In genomic region chr7:112422842-112423496, GRCh38 we compare ENCODE assay signal across 8 cellular contexts. TPM values are rescaled to one million over a fixed set of nuclear protein-coding genes. Genes with fewer than 3 reads are reported as not detected.
DNase-seq lines count a peak whose midpoint lies in the region; ATAC-seq, FAIRE-seq and TF ChIP-seq lines count a peak whose summit lies in the region.

No MANE protein-coding gene starts in this region.

- no peaks in the 10 kb centered on the region for H3K9me2 ChIP-seq in OCI-LY7 (ENCODE audit: insufficient read depth, low read length)

- H3K9me1 ChIP-seq in keratinocyte (ENCODE audit: control insufficient read depth, extremely low read depth, insufficient read depth, low read length): no peaks in the 10 kb centered on the region

- H3K27ac ChIP-seq in OCI-LY7 (ENCODE audit: low read depth, low read length, poor library complexity, severe bottlenecking): peak overlapping the region; percentile 92
- H3K27ac ChIP-seq in breast epithelium: peak overlapping the region; percentile 70 to 81
- H3K27ac ChIP-seq in keratinocyte (ENCODE audit: control insufficient read depth, insufficient read depth, low read length): peak overlapping the region; percentile 25

- POLR2A ChIA-PET in OCI-LY7 (lab: Charles Lee): interaction anchor here (0.6 to 6.4 kb wide), 12 partner anchors 11 to 396 kb away, joined by 3 to 71 read pairs (median 4); partner anchors contain the start of genes DOCK4, IFRD1 and ZNF277

- H4K20me1 ChIP-seq in OCI-LY7 (ENCODE audit: insufficient read depth, low read length) (no peaks in the 10 kb centered on the region), keratinocyte (ENCODE audit: control insufficient read depth, extremely low read depth, insufficient read depth, low read length) (no peaks in the 10 kb centered on the region)

- ATAC-seq in HG02759 (IDR thresholded peaks at IDR 0.05; ENCODE audit: unreplicated experiment) (peak; percentile 72), GM19397 (IDR thresholded peaks at IDR 0.05; ENCODE audit: unreplicated experiment) (no peak)

- H3K4me1 ChIP-seq in OCI-LY7 (ENCODE audit: insufficient read depth, low read length, poor library complexity, severe bottlenecking): peaks cover 50% of the 10 kb centered on the region
- H3K4me1 ChIP-seq in breast epithelium: peaks cover 0 to 21% of the 10 kb centered on the region in 2 donors
- H3K4me1 ChIP-seq in keratinocyte (ENCODE audit: control insufficient read depth, extremely low read depth, insufficient read depth, low read length): peaks cover 36% of the 10 kb centered on the region

- H3K9ac ChIP-seq in keratinocyte (ENCODE audit: control insufficient read depth, extremely low read depth, insufficient read depth, low read length): no peak overlapping the region

- CTCF ChIA-PET in OCI-LY7 (lab: Charles Lee; ENCODE audit: unreplicated experiment): interaction anchor here (0.9 to 2.2 kb wide), 2 partner anchors 12 to 29 kb away, joined by 3 to 15 read pairs; no protein-coding TSS in a partner anchor

- TF ChIP-seq CTCF in OCI-LY7 (conservative IDR thresholded peaks at IDR 0.05; ENCODE audit: low read length) (no peak), breast epithelium (IDR thresholded peaks at IDR 0.05) (no peak), keratinocyte (optimal IDR thresholded peaks at IDR 0.05 in 1 of 3, IDR thresholded peaks at IDR 0.05 in 1 of 3, conservative IDR thresholded peaks at IDR 0.05 in 1 of 3; ENCODE audit: extremely low read depth in 1 of 3, insufficient read depth in 2 of 3, low read length in 3 of 3) (no peak)

- intact Hi-C loops in OCI-LY7 (cut with micrococcal nuclease; ENCODE audit: unreplicated experiment): loop anchor here (1.0 kb wide), 2 partner anchors 27 to 217 kb away; partner anchors contain the start of genes DOCK4, IFRD1 and ZNF277
- intact Hi-C loops in breast epithelium (cut with DNase I; ENCODE audit: low total_unique reads): no loop called here

- H3K4me2 ChIP-seq in OCI-LY7 (ENCODE audit: low read length) (peak overlapping the region; percentile 80), keratinocyte (ENCODE audit: control insufficient read depth, extremely low read depth, insufficient read depth, low read depth, low read length) (peak overlapping the region; percentile 48)

- H3K27me3 ChIP-seq in breast epithelium: no peaks in the 10 kb centered on the region
- H3K27me3 ChIP-seq in keratinocyte (ENCODE audit: control insufficient read depth, extremely low read depth, insufficient read depth, low read length): no peaks in the 10 kb centered on the region

- H3K79me2 ChIP-seq in OCI-LY7 (ENCODE audit: insufficient read depth, low read depth, low read length) (no peaks in the 10 kb centered on the region), keratinocyte (ENCODE audit: control insufficient read depth, insufficient read depth, low read length) (no peaks in the 10 kb centered on the region)

- DNase-seq in NCI-H345 (lab: John Stamatoyannopoulos, UW): peak; percentile 19
- no peak for DNase-seq in NCI-H345 treated with DMSO at 0.1 percent for 48 hours (lab: John Stamatoyannopoulos, UW; ENCODE audit: unreplicated experiment)
- DNase-seq in OCI-LY7 (ENCODE audit: low spot score): peak; percentile 57
- DNase-seq in breast epithelium (ENCODE audit: low spot score in 2 of 2): peak; percentile 90 to 95
- peak; percentile 87 for DNase-seq in keratinocyte (ENCODE audit: low read depth, low spot score)
- DNase-seq in stimulated activated CD4-positive, alpha-beta T cell treated with anti-CD3 and anti-CD28 coated beads, Interleukin-4, amount 100 ng/mL, for 4 hours: peak; percentile 10 to 11

- peak; percentile 71 for FAIRE-seq in keratinocyte (lab: Jason Lieb, UNC)

- dilution Hi-C loops in keratinocyte (cut with MboI; ENCODE audit: extremely low pct_ligation_motif_present, low sequenced_read_pairs): no loop called here

- no peak for TF ChIP-seq POLR2A in breast epithelium (IDR thresholded peaks at IDR 0.05)

- H3K36me3 ChIP-seq in OCI-LY7 (ENCODE audit: insufficient read depth, low read length) (no peaks in the 10 kb centered on the region), breast epithelium (no peaks in the 10 kb centered on the region), keratinocyte (ENCODE audit: control insufficient read depth in 2 of 2, extremely low read depth in 1 of 2, insufficient read depth in 2 of 2, low read length in 2 of 2) (no peaks in the 10 kb centered on the region)

- H2AFZ ChIP-seq in OCI-LY7 (ENCODE audit: low read length) (peak overlapping the region; percentile 95; the same call in 1 of the 2 replicates), keratinocyte (ENCODE audit: control insufficient read depth, low read length) (no peak overlapping the region)

- H3K9me3 ChIP-seq in OCI-LY7 (ENCODE audit: low read length) (no peaks in the 10 kb centered on the region), breast epithelium (no peaks in the 10 kb centered on the region), keratinocyte (ENCODE audit: control insufficient read depth, low read depth, low read length) (no peaks in the 10 kb centered on the region)

- BruUV-seq in OCI-LY7 (replicated peaks; lab: Mats Ljungman, UMichigan): no TSS peak

- H3K4me3 ChIP-seq in OCI-LY7 (ENCODE audit: low read depth, low read length, poor library complexity, severe bottlenecking) (peak overlapping the region; percentile 54), breast epithelium (no peak overlapping the region), keratinocyte (ENCODE audit: control insufficient read depth in 2 of 3, extremely low read depth in 1 of 3, insufficient read depth in 2 of 3, low read depth in 1 of 3, low read length in 3 of 3) (no peak overlapping the region)

RNA-seq across cellular contexts. Expression of gene IFRD1, which starts 27.3 kb away (rescaled TPM):
- 49.1 and 54.9 TPM in 2 replicates for total RNA-seq in OCI-LY7 (2014; rRNA removed; shearing (Covaris generic))
- total RNA-seq in OCI-LY7 (2022) (65.6 and 82.2 TPM in 2 replicates), breast epithelium (100 to 1,000 TPM in 1 of 3 donors, 10 to 100 TPM in 2; 82.7 to 146 (median 91.8) TPM)
- polyA plus RNA-seq in keratinocyte: 21.0 to 38.3 TPM (median 28.6 TPM) in 3 replicates
- polyA plus RNA-seq in keratinocyte (2011; ENCODE audit: low read depth): 166 TPM
- polyA plus RNA-seq in keratinocyte (2011; cell fraction: cytosol; rRNA removed): 12.9 and 26.5 TPM in 2 replicates
- 47.4 and 68.1 TPM in 2 replicates for polyA plus RNA-seq in keratinocyte (2011; cell fraction: nucleus; rRNA removed)
- polyA plus RNA-seq in keratinocyte (2012; ENCODE audit: low replicate concordance): 16.4 and 93.2 TPM in 2 replicates
- 3.8 to 28.9 TPM (median 14.3 TPM) in 3 replicates for polyA minus RNA-seq in keratinocyte
- 8.1 TPM for polyA minus RNA-seq in keratinocyte (2011; cell fraction: cytosol; rRNA and poly(A)+ RNA removed)
- 36.2 and 46.7 TPM in 2 replicates for polyA minus RNA-seq in keratinocyte (2011; cell fraction: nucleus; rRNA and poly(A)+ RNA removed)

RNA-seq across cellular contexts. Expression of gene LSMEM1, which starts 57.8 kb away (rescaled TPM):
- 0.31 and 0.32 TPM in 2 replicates for total RNA-seq in OCI-LY7 (2014; rRNA removed; shearing (Covaris generic))
- 1.5 and 1.9 TPM in 2 replicates for total RNA-seq in OCI-LY7 (2022)
- 1 to 10 TPM; 2.3 to 3.6 (median 2.9) TPM for total RNA-seq in breast epithelium
- 0.42 to 1.2 TPM (median 0.86 TPM) in 3 replicates for polyA plus RNA-seq in keratinocyte
- polyA plus RNA-seq in keratinocyte (2011; ENCODE audit: low read depth): 17.7 TPM
- 0.34 and 0.39 TPM in 2 replicates for polyA plus RNA-seq in keratinocyte (2011; cell fraction: cytosol; rRNA removed)
- polyA plus RNA-seq in keratinocyte (2011; cell fraction: nucleus; rRNA removed): 2.3 and 5.0 TPM in 2 replicates
- 0.42 and 8.3 TPM in 2 replicates for polyA plus RNA-seq in keratinocyte (2012; ENCODE audit: low replicate concordance)
- polyA minus RNA-seq in keratinocyte: 0.40 to 1.7 TPM in 2 of 3 replicates, not detected in the other
- not detected for polyA minus RNA-seq in keratinocyte (2011; cell fraction: cytosol; rRNA and poly(A)+ RNA removed)
- polyA minus RNA-seq in keratinocyte (2011; cell fraction: nucleus; rRNA and poly(A)+ RNA removed): 1.9 and 4.5 TPM in 2 replicates

Comparison
In these comparisons a context has a peak if more than half of its experiments do, and no peak if none do; other contexts are left out.
1. H3K27ac ChIP-seq: peak in every context shown above with its lines; median percentile 92 in OCI-LY7; 76 in breast epithelium; 25 in keratinocyte.